14 cellular contexts compared by ENCODE assay signal in genomic region chr10:110569736-110570135, GRCh38. TPM values are rescaled to one million over a fixed set of nuclear protein-coding genes. Genes with fewer than 3 reads are reported as not detected.
DNase-seq lines count a peak whose midpoint lies in the region; ATAC-seq, FAIRE-seq and TF ChIP-seq lines count a peak whose summit lies in the region.
"Had no signal": no experiment of that assay in that cellular context is flagged by ENCODE, and none has a peak within 500 bp of the region (broad histone marks: within the 10 kb centered on the region; RNA-seq: fewer than 3 reads in every experiment).

No MANE protein-coding gene starts in this region.

- H3K9me2 ChIP-seq in neural cell (ENCODE audit: insufficient read depth, low read length): no peaks in the 10 kb centered on the region

- FAIRE-seq in K562 (lab: Jason Lieb, UNC): no peak

- H3K4me1 ChIP-seq in K562 (replicated peaks in 1 of 2; ENCODE audit: control insufficient read depth in 2 of 2, insufficient read depth in 2 of 2, low read length in 2 of 2): peaks cover 6 to 14% of the 10 kb centered on the region in 2 experiments; a peak in 4 of 5 replicates
- peaks cover 4 to 48% of the 10 kb centered on the region in 2 donors for H3K4me1 ChIP-seq in left lung

- H3K36me3 ChIP-seq in K562 (ENCODE audit: control insufficient read depth, insufficient read depth, low read length): peaks cover 40% of the 10 kb centered on the region
- no peaks in the 10 kb centered on the region for H3K36me3 ChIP-seq in neural cell (ENCODE audit: insufficient read depth, low read length)
- H3K36me3 ChIP-seq in MG63: peaks cover 26% of the 10 kb centered on the region
- H3K36me3 ChIP-seq in left lung: no peaks in the 10 kb centered on the region

- no peak overlapping the region for H3K4me3 ChIP-seq in K562
- H3K4me3 ChIP-seq in neural cell (ENCODE audit: low read length): peak overlapping the region; percentile 91
- H3K4me3 ChIP-seq in MG63: no peak overlapping the region
- no peak overlapping the region for H3K4me3 ChIP-seq in left lung
- H3K4me3 ChIP-seq: mucosa of descending colon had no signal

- H3K9me3 ChIP-seq in K562 (replicated peaks; ENCODE audit: control insufficient read depth, insufficient read depth, low read depth, low read length) (no peaks in the 10 kb centered on the region), neural cell (ENCODE audit: low read length) (no peaks in the 10 kb centered on the region), MG63 (no peaks in the 10 kb centered on the region), left lung (no peaks in the 10 kb centered on the region)
- H3K9me3 ChIP-seq: mucosa of descending colon had no signal

- H3K9ac ChIP-seq in K562 (ENCODE audit: insufficient read depth in 1 of 2, low read depth in 2 of 2, low read length in 2 of 2) (no peak overlapping the region; a peak in 1 of 4 replicates), neural cell (ENCODE audit: low read length) (no peak overlapping the region)

- peaks cover 28 to 41% (median 34%) of the 10 kb centered on the region in 3 donors for H3K4me1 Mint-ChIP-seq in IgD-negative memory B cell

- H4K20me1 ChIP-seq in K562 (replicated peaks; ENCODE audit: control insufficient read depth, insufficient read depth, low read length) (peaks cover 6% of the 10 kb centered on the region; the same call in 1 of the 2 replicates), neural cell (ENCODE audit: insufficient read depth) (no peaks in the 10 kb centered on the region)

- peaks cover 74% of the 10 kb centered on the region for H3K79me2 ChIP-seq in K562 (ENCODE audit: control insufficient read depth, insufficient read depth, low read length)
- H3K79me2 ChIP-seq in neural cell (replicated peaks; ENCODE audit: insufficient read depth, low read length): peaks cover 70% of the 10 kb centered on the region

- BruUV-seq in K562 (replicated peaks; lab: Mats Ljungman, UMichigan): no TSS peak

- H3F3A ChIP-seq in neural cell (ENCODE audit: insufficient read depth, low read length, poor library complexity, severe bottlenecking): no peaks in the 10 kb centered on the region

- H3K27me3 Mint-ChIP-seq in IgD-negative memory B cell: no peaks in the 10 kb centered on the region

- no peak for TF ChIP-seq CTCF in K562 (IDR thresholded peaks at IDR 0.05 in 2 of 3, conservative IDR thresholded peaks at IDR 0.05 in 1 of 3; ENCODE audit: insufficient read depth in 2 of 3, low read depth in 1 of 3, low read length in 3 of 3)
- no peak for TF ChIP-seq CTCF in neural cell (IDR thresholded peaks at IDR 0.05; ENCODE audit: poor library complexity, severe bottlenecking)
- TF ChIP-seq CTCF in left lung (IDR thresholded peaks at IDR 0.05): no peak

- no peaks in the 10 kb centered on the region for H3K9me1 ChIP-seq in K562 (ENCODE audit: control insufficient read depth, insufficient read depth, low read length)

- no peaks in the 10 kb centered on the region for H3K9me3 Mint-ChIP-seq in IgD-negative memory B cell

- no peak for TF ChIP-seq EP300 in K562 (IDR thresholded peaks at IDR 0.05; ENCODE audit: low read length)
- TF ChIP-seq EP300 in neural cell (conservative IDR thresholded peaks at IDR 0.05; ENCODE audit: poor library complexity, severe bottlenecking): no peak

- TF ChIP-seq RAD21 in K562 (CRISPR knock-in tag; conservative IDR thresholded peaks at IDR 0.05 in 1 of 2, IDR thresholded peaks at IDR 0.05 in 1 of 2) (no peak), neural cell (conservative IDR thresholded peaks at IDR 0.05) (no peak)

- intact Hi-C loops in K562 (cut with micrococcal nuclease) (no loop called here), left lung (cut with DNase I) (no loop called here)

- peak overlapping the region; percentile 32 to 100 (median 55) for H3K4me3 Mint-ChIP-seq in IgD-negative memory B cell

- H2AFZ ChIP-seq in K562 (ENCODE audit: low read depth, low read length): no peak overlapping the region
- no peak overlapping the region for H2AFZ ChIP-seq in neural cell (ENCODE audit: low read depth, low read length)

- DNase-seq in NCI-H82 (lab: John Stamatoyannopoulos, UW) (peak; percentile 13), NCI-H82 treated with DMSO at 0.1 percent for 48 hours (lab: John Stamatoyannopoulos, UW; ENCODE audit: unreplicated experiment) (no peak), K562 (ENCODE audit: extremely low read depth in 1 of 4, low spot score in 3 of 4) (no peak), MG63 (no peak), amniotic stem cell (lab: John Stamatoyannopoulos, UW) (no peak), left lung (no peak)
- DNase-seq: activated effector memory CD4-positive, alpha-beta T cell treated with anti-CD3 and anti-CD28 coated beads, Interleukin-2, amount 50 U/mL, for 16 hours; dermis blood vessel endothelial cell; GOT3; hypothalamus; mucosa of descending colon had no signal

- H3K27ac Mint-ChIP-seq in IgD-negative memory B cell: peak overlapping the region in 1 of 3 donors; percentile 98

- peak overlapping the region; percentile 38 for H3K4me2 ChIP-seq in K562 (ENCODE audit: insufficient read depth, low read length)
- H3K4me2 ChIP-seq in neural cell (ENCODE audit: low read length): no peak overlapping the region

- in situ Hi-C loops in K562 (cut with MboI): no loop called here

- CTCF ChIA-PET in K562 (lab: Yijun Ruan, JAX; ENCODE audit: low intra/inter-chr PET ratio): no interaction called here

- peaks cover 3% of the 10 kb centered on the region for H3K36me3 Mint-ChIP-seq in IgD-negative memory B cell

- no peak for TF ChIP-seq POLR2A in K562 (conservative IDR thresholded peaks at IDR 0.05)

- no peaks in the 10 kb centered on the region for H3K27me3 ChIP-seq in K562 (ENCODE audit: control insufficient read depth in 2 of 2, insufficient read depth in 2 of 2, low read length in 2 of 2)
- H3K27me3 ChIP-seq in neural cell (ENCODE audit: insufficient read depth, low read depth, low read length): no peaks in the 10 kb centered on the region
- no peaks in the 10 kb centered on the region for H3K27me3 ChIP-seq in MG63
- H3K27me3 ChIP-seq in left lung: no peaks in the 10 kb centered on the region

- ATAC-seq in K562: no peak
- ATAC-seq in left lung: no peak
- ATAC-seq: mucosa of descending colon had no signal

- no CpG with 5 or more reads among the region's 1 CpG for WGBS in K562 (ENCODE audit: insufficient coverage, low coverage, missing lambda C conversion rate)

- H3K27ac ChIP-seq in K562 (ENCODE audit: extremely low read depth, low read depth, low read length): no peak overlapping the region
- H3K27ac ChIP-seq in neural cell (ENCODE audit: low read length): no peak overlapping the region
- no peak overlapping the region for H3K27ac ChIP-seq in left lung
- H3K27ac ChIP-seq: 22Rv1 had no signal

- POLR2A ChIA-PET in K562 (lab: Yijun Ruan, JAX): interaction anchor here (0.7 to 1.3 kb wide), 3 partner anchors 11 to 265 kb away, joined by 3 to 6 read pairs (median 3); partner anchors contain the start of gene SMNDC1

TF ChIP-seq in K562, 482 proteins besides CTCF, POLR2A, EP300 and RAD21 (continues in another document):
- TF ChIP-seq MAFF (IDR thresholded peaks at IDR 0.05; ENCODE audit: low read length) (0 out of 2 replicates have a peak, but pooled peaks have one; percentile 2), ZNF316 (IDR thresholded peaks at IDR 0.05) (peak; percentile 51)

TF ChIP-seq in neural cell, 6 proteins besides CTCF, POLR2A, EP300 and RAD21 (continues in another document):
- no peak for TF ChIP-seq REST (IDR thresholded peaks at IDR 0.05; ENCODE audit: borderline replicate concordance)

RNA-seq across cellular contexts. Expression of gene SMC3, which starts 2.2 kb away (rescaled TPM):
- 70.1 TPM for polyA plus RNA-seq in IgD-negative memory B cell
- 3.4 and 23.8 TPM in 2 replicates for total RNA-seq in K562 (2011; cell fraction: chromatin; rRNA removed; ENCODE audit: low replicate concordance)
- 2.0 and 2.6 TPM in 2 replicates for total RNA-seq in K562 (2011; cell fraction: nucleolus; rRNA removed)
- 6.0 and 6.1 TPM in 2 replicates for total RNA-seq in K562 (2011; cell fraction: nucleoplasm; rRNA removed)
- total RNA-seq in K562 (2014; rRNA removed): 25.7 and 32.0 TPM in 2 replicates
- total RNA-seq in K562 (2014; rRNA removed; fragmentation: Illumina TruSeq; extraction: Trizol): 60.9 and 72.4 TPM in 2 replicates
- 57.2 and 61.5 TPM in 2 replicates for total RNA-seq in K562 (2015; rRNA removed; fragmentation: Illumina TruSeq; extraction: Trizol)
- 35.1 and 42.0 TPM in 2 replicates for total RNA-seq in K562 (2021)
- polyA plus RNA-seq in K562 (2011; rRNA removed): 16.2 and 21.4 TPM in 2 replicates
- 2.8 and 6.6 TPM in 2 replicates for polyA plus RNA-seq in K562 (2011; cell fraction: cytosol; rRNA removed)
- 5.5 and 7.9 TPM in 2 replicates for polyA plus RNA-seq in K562 (2011; cell fraction: nucleus; rRNA removed)
- polyA plus RNA-seq in K562 (2012): 31.6 and 34.7 TPM in 2 replicates
- 52.7 and 62.6 TPM in 2 replicates for polyA plus RNA-seq in K562 (2014; fragmentation: Illumina TruSeq; extraction: Trizol)
- polyA plus RNA-seq in K562 (2014; fragmentation: Nextera tagmentation; extraction: Ambion mirVana): 10 to 100 TPM; 21.3 to 24.5 TPM
- polyA plus RNA-seq in K562 (2014; rRNA removed): 31.6 and 39.3 TPM in 2 replicates
- 25.1 and 30.5 TPM in 2 replicates for polyA minus RNA-seq in K562 (2011; rRNA and poly(A)+ RNA removed)
- polyA minus RNA-seq in K562 (2011; cell fraction: cytosol; rRNA and poly(A)+ RNA removed): 13.5 and 14.9 TPM in 2 replicates
- polyA minus RNA-seq in K562 (2011; cell fraction: nucleus; rRNA and poly(A)+ RNA removed): 4.4 and 10.4 TPM in 2 replicates
- 60.1 and 67.7 TPM in 2 replicates for polyA plus RNA-seq in neural cell
- polyA minus RNA-seq in neural cell: 99.3 and 120 TPM in 2 replicates
- total RNA-seq in MG63 (2014; rRNA removed; shearing (Covaris generic); ENCODE audit: low replicate concordance): 25.4 and 43.4 TPM in 2 replicates
- total RNA-seq in left lung: 10 to 100 TPM; 26.6 to 33.5 TPM
